ENCODE assay signal across 17 cellular contexts in genomic region chr7:47602272-47603004, GRCh38. TPM values are rescaled to one million over a fixed set of nuclear protein-coding genes. Genes with fewer than 3 reads are reported as not detected.
DNase-seq lines count a peak whose midpoint lies in the region; ATAC-seq and TF ChIP-seq lines count a peak whose summit lies in the region.
"Had no signal": no experiment of that assay in that cellular context is flagged by ENCODE, and none has a peak within 500 bp of the region (broad histone marks: within the 10 kb centered on the region; RNA-seq: fewer than 3 reads in every experiment).

No MANE protein-coding gene starts in this region.

- CTCF ChIA-PET in CD4-positive, alpha-beta T cell (lab: Charles Lee), result no interaction called here

- H3K27me3 ChIP-seq in OCI-LY1 (ENCODE audit: insufficient read depth, low read length) (no peaks in the 10 kb centered on the region), skeletal muscle satellite cell (ENCODE audit: control insufficient read depth, insufficient read depth, low read length) (no peaks in the 10 kb centered on the region)
- H3K27me3 ChIP-seq in CD4-positive, alpha-beta T cell (ENCODE audit: control insufficient read depth, insufficient read depth, low read length), result no peaks in the 10 kb centered on the region

- H3K4me2 ChIP-seq in OCI-LY1 (ENCODE audit: low read length), result peak overlapping the region; percentile 62
- no peak overlapping the region for H3K4me2 ChIP-seq in skeletal muscle satellite cell (ENCODE audit: low read length)

- H3K9me3 ChIP-seq in OCI-LY1 (ENCODE audit: low read length) (peaks cover 7% of the 10 kb centered on the region; the same call in 1 of the 2 replicates), skeletal muscle satellite cell (replicated peaks; ENCODE audit: low read length) (no peaks in the 10 kb centered on the region)
- peaks cover 10% of the 10 kb centered on the region for H3K9me3 ChIP-seq in CD4-positive, alpha-beta T cell (ENCODE audit: control insufficient read depth, low read length)
- H3K9me3 ChIP-seq: psoas muscle had no signal

- H3K4me1 ChIP-seq in OCI-LY1 (ENCODE audit: insufficient read depth, low read length, severe bottlenecking) (peaks cover 43% of the 10 kb centered on the region), skeletal muscle satellite cell (ENCODE audit: control insufficient read depth, insufficient read depth, low read length) (peaks cover 55% of the 10 kb centered on the region)
- H3K4me1 ChIP-seq: psoas muscle had no signal

- intact Hi-C loops in CD4-positive, alpha-beta T cell (cut with DNase I, micrococcal nuclease), result no loop called here

- no peak for ATAC-seq in HG03457 (IDR thresholded peaks at IDR 0.05; ENCODE audit: unreplicated experiment)
- ATAC-seq in CD4-positive, alpha-beta T cell (ENCODE audit: poor library complexity), result no peak
- ATAC-seq: CD8-positive, alpha-beta T cell; psoas muscle had no signal

- no peak overlapping the region for H3K4me3 Mint-ChIP-seq in CD4-positive, alpha-beta T cell
- H3K4me3 Mint-ChIP-seq: activated naive CD4-positive, alpha-beta T cell treated with anti-CD3 and anti-CD28 coated beads for 36 hours; CD8-positive, alpha-beta T cell; endodermal cell had no signal

- peaks cover 2% of the 10 kb centered on the region for H3K9me3 Mint-ChIP-seq in CD4-positive, alpha-beta T cell

- H3K36me3 ChIP-seq in OCI-LY1 (ENCODE audit: insufficient read depth, low read length), result no peaks in the 10 kb centered on the region
- no peaks in the 10 kb centered on the region for H3K36me3 ChIP-seq in skeletal muscle satellite cell (ENCODE audit: insufficient read depth, low read length)
- H3K36me3 ChIP-seq: WERI-Rb-1 had no signal

- TF ChIP-seq CTCF in OCI-LY1 (IDR thresholded peaks at IDR 0.05; ENCODE audit: low read length), result no peak
- TF ChIP-seq CTCF in CD4-positive, alpha-beta T cell (IDR thresholded peaks at IDR 0.05), result no peak

- DNase-seq in ELF-1 (ENCODE audit: low read depth, low spot score) (peak; percentile 73), epithelial cell of prostate (ENCODE audit: low read depth, low spot score) (no peak), NCI-H526 treated with DMSO at 0.1 percent for 48 hours (lab: John Stamatoyannopoulos, UW) (no peak)
- DNase-seq in CD4-positive, alpha-beta T cell, result no peak
- DNase-seq: activated naive CD4-positive, alpha-beta T cell treated with anti-CD3 and anti-CD28 coated beads for 36 hours; CD8-positive, alpha-beta T cell; endodermal cell; GOT3; kidney; NCI-H2029; NCI-H748 treated with DMSO at 0.1 percent for 48 hours; psoas muscle; stimulated activated CD4-positive, alpha-beta T cell treated with anti-CD3 and anti-CD28 coated beads, Interleukin-2, amount 100 ng/mL, for 24 hours; WERI-Rb-1 had no signal

- no peaks in the 10 kb centered on the region for H4K20me1 ChIP-seq in OCI-LY1 (ENCODE audit: insufficient read depth, low read length)

- H3F3A ChIP-seq in OCI-LY1 (ENCODE audit: insufficient read depth, low read length), result peaks cover 21% of the 10 kb centered on the region

- H3K27me3 Mint-ChIP-seq in CD4-positive, alpha-beta T cell, result peaks cover 12% of the 10 kb centered on the region

- H3K4me3 ChIP-seq in OCI-LY1 (ENCODE audit: low read depth, low read length, poor library complexity, severe bottlenecking), result peak overlapping the region; percentile 17
- no peak overlapping the region for H3K4me3 ChIP-seq in skeletal muscle satellite cell (ENCODE audit: low read length)
- H3K4me3 ChIP-seq: psoas muscle had no signal

- H3K27ac ChIP-seq in OCI-LY1 (ENCODE audit: low read depth, low read length, poor library complexity, severe bottlenecking) (peak overlapping the region; percentile 96), epithelial cell of prostate (peak overlapping the region; percentile 93)
- no peak overlapping the region for H3K27ac ChIP-seq in CD4-positive, alpha-beta T cell (ENCODE audit: low read depth, low read length)
- H3K27ac ChIP-seq: psoas muscle, WERI-Rb-1 had no signal

- H2AFZ ChIP-seq in OCI-LY1 (ENCODE audit: low read length), result peak overlapping the region; percentile 19; the same call in 1 of the 2 replicates

- H3K4me1 Mint-ChIP-seq in CD4-positive, alpha-beta T cell (ENCODE audit: low read depth), result no peaks in the 10 kb centered on the region

- H3K9ac ChIP-seq in OCI-LY1 (ENCODE audit: low read length) (peak overlapping the region; percentile 63), skeletal muscle satellite cell (ENCODE audit: low read depth, low read length) (peak overlapping the region; percentile 80)

- H3K27ac Mint-ChIP-seq in CD4-positive, alpha-beta T cell, result no peak overlapping the region
- H3K27ac Mint-ChIP-seq: activated naive CD4-positive, alpha-beta T cell treated with anti-CD3 and anti-CD28 coated beads for 36 hours; CD8-positive, alpha-beta T cell; endodermal cell had no signal

- H3K79me2 ChIP-seq in OCI-LY1 (ENCODE audit: insufficient read depth, low read length), result no peaks in the 10 kb centered on the region

- POLR2A ChIA-PET in CD4-positive, alpha-beta T cell (lab: Charles Lee), result no interaction called here

- no peaks in the 10 kb centered on the region for H3K9me2 ChIP-seq in OCI-LY1 (ENCODE audit: low read depth, low read length)

- no peaks in the 10 kb centered on the region for H3K36me3 Mint-ChIP-seq in CD4-positive, alpha-beta T cell (ENCODE audit: low read depth)
- H3K36me3 Mint-ChIP-seq: CD8-positive, alpha-beta T cell had no signal

RNA-seq across cellular contexts. Expression of gene TNS3, which starts 20.5 kb away (rescaled TPM):
- 9.9 and 11.4 TPM in 2 replicates for total RNA-seq in skeletal muscle satellite cell (2012; rRNA removed)
- under 1 TPM; 0.16 to 0.47 TPM for total RNA-seq in CD4-positive, alpha-beta T cell
